In genomic region chr12:75270157-75270556, GRCh38 we compare ENCODE assay signal across 25 cellular contexts. TPM values are rescaled to one million over a fixed set of nuclear protein-coding genes. Genes with fewer than 3 reads are reported as not detected.
A peak's percentile ranks its signal among the peaks of the same experiment; 100 is the strongest.
DNase-seq lines count a peak whose midpoint lies in the region; ATAC-seq and TF ChIP-seq lines count a peak whose summit lies in the region.
"Had no signal": no experiment of that assay in that cellular context is flagged by ENCODE, and none has a peak within 500 bp of the region (broad histone marks: within the 10 kb centered on the region; RNA-seq: fewer than 3 reads in every experiment).

No MANE protein-coding gene starts in this region.

- peak overlapping the region; percentile 66; the same call in 1 of the 2 replicates for H2AFZ ChIP-seq in OCI-LY3 (ENCODE audit: low read depth, low read length)

- no peak for TF ChIP-seq POLR2A in esophagus squamous epithelium (IDR thresholded peaks at IDR 0.05)

- H4K20me1 ChIP-seq in OCI-LY3 (ENCODE audit: insufficient read depth, low read length): no peaks in the 10 kb centered on the region
- H4K20me1 ChIP-seq: BLaER1 had no signal

- no peak overlapping the region for H3K9ac ChIP-seq in OCI-LY3 (ENCODE audit: low read length)
- H3K9ac ChIP-seq: BLaER1 had no signal

- ATAC-seq in GM18858 (IDR thresholded peaks at IDR 0.05; ENCODE audit: unreplicated experiment) (peak; percentile 51), HG02852 (IDR thresholded peaks at IDR 0.05; ENCODE audit: unreplicated experiment) (peak; percentile 60), HG03354 (IDR thresholded peaks at IDR 0.05; ENCODE audit: poor library complexity, severe bottlenecking, unreplicated experiment) (no peak)
- ATAC-seq: upper lobe of right lung had no signal

- H3K27me3 ChIP-seq in OCI-LY3 (ENCODE audit: low read depth, low read length) (no peaks in the 10 kb centered on the region), esophagus squamous epithelium (no peaks in the 10 kb centered on the region)
- H3K27me3 ChIP-seq: BLaER1, breast epithelium, colonic mucosa, ovary, SJCRH30, upper lobe of right lung had no signal

- no peaks in the 10 kb centered on the region for H3K9me3 ChIP-seq in OCI-LY3 (ENCODE audit: insufficient read depth, low read length)
- H3K9me3 ChIP-seq in esophagus squamous epithelium: no peaks in the 10 kb centered on the region
- H3K9me3 ChIP-seq: BLaER1, colonic mucosa, ovary, SJCRH30, upper lobe of right lung had no signal

- H3K36me3 ChIP-seq in OCI-LY3 (replicated peaks; ENCODE audit: low read depth, low read length): no peaks in the 10 kb centered on the region
- no peaks in the 10 kb centered on the region for H3K36me3 ChIP-seq in esophagus squamous epithelium
- H3K36me3 ChIP-seq: BLaER1, breast epithelium, colonic mucosa, ovary, SJCRH30, upper lobe of right lung had no signal

- H3K27ac ChIP-seq in OCI-LY3 (ENCODE audit: low read length) (no peak overlapping the region), esophagus squamous epithelium (peak overlapping the region in 3 of 4 donors; percentile 53 to 81 (median 64))
- H3K27ac ChIP-seq: BLaER1, breast epithelium, colonic mucosa, ovary, SJCRH30, upper lobe of right lung had no signal

- 39 to 48% methylated on average over 4 of the region's 4 CpGs for WGBS in esophagus squamous epithelium, 2 donors

- no peak for TF ChIP-seq CTCF in OCI-LY3 (IDR thresholded peaks at IDR 0.05; ENCODE audit: low read depth, low read length)
- TF ChIP-seq CTCF in esophagus squamous epithelium (IDR thresholded peaks at IDR 0.05): no peak

- peak overlapping the region; percentile 27; the same call in 1 of the 2 replicates for H3K4me2 ChIP-seq in OCI-LY3 (ENCODE audit: low read length)
- H3K4me2 ChIP-seq: BLaER1 had no signal

- intact Hi-C loops in esophagus squamous epithelium (cut with DNase I): no loop called here

- H3K4me1 ChIP-seq in OCI-LY3 (ENCODE audit: low read length) (0 out of 2 replicates have a peak, but pooled peaks cover 2% of the 10 kb centered on the region), esophagus squamous epithelium (peaks cover 0 to 33% (median 0%) of the 10 kb centered on the region in 3 donors)
- H3K4me1 ChIP-seq: BLaER1, breast epithelium, colonic mucosa, SJCRH30, upper lobe of right lung had no signal

- H3K79me2 ChIP-seq in OCI-LY3 (ENCODE audit: low read length): no peaks in the 10 kb centered on the region

- no peak overlapping the region for H3K4me3 ChIP-seq in OCI-LY3 (ENCODE audit: low read length)
- no peak overlapping the region for H3K4me3 ChIP-seq in esophagus squamous epithelium
- H3K4me3 ChIP-seq: BLaER1, breast epithelium, colonic mucosa, ovary, SJCRH30, upper lobe of right lung had no signal

- DNase-seq in esophagus squamous epithelium (lab: John Stamatoyannopoulos, UW) (no peak), hypothalamus (lab: John Stamatoyannopoulos, UW) (no peak), germinal center (ENCODE audit: low spot score) (no peak)
- DNase-seq: activated CD4-positive, alpha-beta memory T cell treated with anti-CD3 and anti-CD28 coated beads for 36 hours; activated CD8-positive, alpha-beta memory T cell treated with anti-CD3 and anti-CD28 coated beads, Interleukin-2, amount 50 U/mL, for 4 hours; activated naive CD4-positive, alpha-beta T cell treated with anti-CD3 and anti-CD28 coated beads, Interleukin-2, amount 50 U/mL, for 16 hours; amygdala; colonic mucosa; DMS79; effector CD8-positive, alpha-beta T cell; erythroblast; foreskin melanocyte; NCI-H1417 treated with DMSO at 0.1 percent for 48 hours; NCI-H2081 treated with DMSO at 0.1 percent for 48 hours; NCI-H774; ovary; SJCRH30; T-helper 1 cell; upper lobe of right lung had no signal

RNA-seq across cellular contexts. Expression of gene CAPS2, which starts 60.0 kb away (rescaled TPM):
- 1 to 10 TPM; 2.9 to 9.2 (median 5.8) TPM for total RNA-seq in esophagus squamous epithelium
